In genomic region chr22:24175160-24175808, GRCh38 we compare ENCODE assay signal across 8 cellular contexts. TPM values are rescaled to one million over a fixed set of nuclear protein-coding genes. Genes with fewer than 3 reads are reported as not detected.
DNase-seq lines count a peak whose midpoint lies in the region; ATAC-seq and TF ChIP-seq lines count a peak whose summit lies in the region.

No MANE protein-coding gene starts in this region.

- peak; percentile 59 for DNase-seq in HCEC 1CT
- DNase-seq in SW480 (ENCODE audit: low spot score) = peak; percentile 50
- DNase-seq in adipocyte (ENCODE audit: low read depth) = peak; percentile 90
- peak; percentile 84 for DNase-seq in cardiac muscle cell (ENCODE audit: low read depth in 1 of 2, low spot score in 1 of 2)
- DNase-seq in prostate gland (ENCODE audit: low spot score) = peak; percentile 73

- H3K9me3 ChIP-seq in adipocyte (ENCODE audit: control insufficient read depth, low read length) (no peaks in the 10 kb centered on the region), cardiac muscle cell (ENCODE audit: low read depth) (no peaks in the 10 kb centered on the region), prostate gland (no peaks in the 10 kb centered on the region)

- peak overlapping the region; percentile 68 for H3K9ac ChIP-seq in adipocyte (ENCODE audit: low read length)

- no peak for TF ChIP-seq POLR2A in prostate gland (IDR thresholded peaks at IDR 0.05)

- intact Hi-C loops in prostate gland (cut with DNase I) = loop anchor here (5.0 kb wide), 1 partner anchor 68 kb away; no protein-coding TSS in a partner anchor

- ATAC-seq in GM21447 (IDR thresholded peaks at IDR 0.05; ENCODE audit: unreplicated experiment) (no peak), HG03135 (IDR thresholded peaks at IDR 0.05; ENCODE audit: unreplicated experiment) (no peak)

- no peak overlapping the region for H3K27ac ChIP-seq in C4-2B
- H3K27ac ChIP-seq in cardiac muscle cell = peak overlapping the region; percentile 60
- H3K27ac ChIP-seq in prostate gland = peak overlapping the region in 1 of 2 donors; percentile 31

- TF ChIP-seq CTCF in C4-2B (conservative IDR thresholded peaks at IDR 0.05) (peak; percentile 90), cardiac muscle cell (IDR thresholded peaks at IDR 0.05; ENCODE audit: low read depth, low read length) (peak; percentile 91), prostate gland (IDR thresholded peaks at IDR 0.05) (peak; percentile 48 to 90 (median 86))

- H3K4me1 ChIP-seq in adipocyte (ENCODE audit: control insufficient read depth, insufficient read depth, low read length) = peaks cover 9% of the 10 kb centered on the region
- H3K4me1 ChIP-seq in cardiac muscle cell (ENCODE audit: low read depth) = no peaks in the 10 kb centered on the region
- H3K4me1 ChIP-seq in prostate gland (replicated peaks) = no peaks in the 10 kb centered on the region

- H3K4me3 ChIP-seq in adipocyte (ENCODE audit: low read length) (no peak overlapping the region), cardiac muscle cell (no peak overlapping the region), prostate gland (no peak overlapping the region)

- H3K36me3 ChIP-seq in adipocyte (ENCODE audit: control insufficient read depth, insufficient read depth, low read length, severe bottlenecking) = peaks cover 27% of the 10 kb centered on the region
- H3K36me3 ChIP-seq in cardiac muscle cell = peaks cover 17% of the 10 kb centered on the region
- peaks cover 8 to 17% of the 10 kb centered on the region in 2 donors for H3K36me3 ChIP-seq in prostate gland

- 49% methylated on average over 11 of the region's 11 CpGs for WGBS in prostate gland

- H3K27me3 ChIP-seq in adipocyte (replicated peaks; ENCODE audit: control insufficient read depth, insufficient read depth, low read length) (no peaks in the 10 kb centered on the region), cardiac muscle cell (no peaks in the 10 kb centered on the region), prostate gland (replicated peaks; ENCODE audit: insufficient read depth) (no peaks in the 10 kb centered on the region)

RNA-seq across cellular contexts. Expression of gene SUSD2, which starts 6.0 kb away (rescaled TPM):
- total RNA-seq in cardiac muscle cell (2.2 and 2.6 TPM in 2 replicates), prostate gland (1 to 10 TPM; 7.8 to 9.3 TPM)
- 1.8 and 2.2 TPM in 2 replicates for polyA plus RNA-seq in cardiac muscle cell
